ENCODE assay signal across 14 cellular contexts in genomic region chrY:15951041-15951440, GRCh38.
"Had no signal": no experiment of that assay in that cellular context is flagged by ENCODE, and none has a peak within 500 bp of the region (broad histone marks: within the 10 kb centered on the region; RNA-seq: fewer than 3 reads in every experiment).

No MANE protein-coding gene starts in this region.

- H3K4me3 Mint-ChIP-seq: dendritic cell treated with granulocyte-macrophage colony-stimulating factor and Interleukin-4, amounts not matched to agents 40 ng/mL and 50 ng/mL, for 4 days; effector memory CD8-positive, alpha-beta T cell; immature natural killer cell; naive thymus-derived CD4-positive, alpha-beta T cell; nephron progenitor cell; stimulated activated memory B cell treated with anti-CD40 and anti-IgM and Interleukin-4, amounts not matched to agents 10 μg/mL and 1 μg/mL and 100 μg/mL, for 72 hours; stimulated activated naive CD8-positive, alpha-beta T cell treated with anti-CD3 and anti-CD28 coated beads, Interleukin-15, Interleukin-2, amounts not matched to agents 100 ng/mL and 50 ng/mL, for 24 hours had no signal

- H3K9me3 Mint-ChIP-seq: nephron progenitor cell; stimulated activated memory B cell treated with anti-CD40 and anti-IgM and Interleukin-4, amounts not matched to agents 10 μg/mL and 1 μg/mL and 100 μg/mL, for 72 hours; stimulated activated naive CD8-positive, alpha-beta T cell treated with anti-CD3 and anti-CD28 coated beads, Interleukin-15, Interleukin-2, amounts not matched to agents 100 ng/mL and 50 ng/mL, for 24 hours had no signal

- H3K36me3 Mint-ChIP-seq: immature natural killer cell; naive thymus-derived CD4-positive, alpha-beta T cell; stimulated activated memory B cell treated with anti-CD40 and anti-IgM and Interleukin-4, amounts not matched to agents 10 μg/mL and 1 μg/mL and 100 μg/mL, for 72 hours had no signal

- DNase-seq: effector memory CD8-positive, alpha-beta T cell; foreskin fibroblast; immature natural killer cell; left cardiac atrium; left ventricle myocardium inferior; naive thymus-derived CD4-positive, alpha-beta T cell; nephron progenitor cell; retina; right lobe of liver; stimulated activated CD4-positive, alpha-beta T cell treated with anti-CD3 and anti-CD28 coated beads, Interleukin-4, amount 100 ng/mL, for 24 hours; tibial artery had no signal

- H3K27me3 Mint-ChIP-seq: dendritic cell treated with granulocyte-macrophage colony-stimulating factor and Interleukin-4, amounts not matched to agents 40 ng/mL and 50 ng/mL, for 4 days; effector memory CD8-positive, alpha-beta T cell; naive thymus-derived CD4-positive, alpha-beta T cell; stimulated activated memory B cell treated with anti-CD40 and anti-IgM and Interleukin-4, amounts not matched to agents 10 μg/mL and 1 μg/mL and 100 μg/mL, for 72 hours; stimulated activated naive CD8-positive, alpha-beta T cell treated with anti-CD3 and anti-CD28 coated beads, Interleukin-15, Interleukin-2, amounts not matched to agents 100 ng/mL and 50 ng/mL, for 24 hours had no signal

- H3K27ac Mint-ChIP-seq: dendritic cell treated with granulocyte-macrophage colony-stimulating factor and Interleukin-4, amounts not matched to agents 40 ng/mL and 50 ng/mL, for 4 days; effector memory CD8-positive, alpha-beta T cell; immature natural killer cell; naive thymus-derived CD4-positive, alpha-beta T cell; nephron progenitor cell; stimulated activated memory B cell treated with anti-CD40 and anti-IgM and Interleukin-4, amounts not matched to agents 10 μg/mL and 1 μg/mL and 100 μg/mL, for 72 hours; stimulated activated naive CD8-positive, alpha-beta T cell treated with anti-CD3 and anti-CD28 coated beads, Interleukin-15, Interleukin-2, amounts not matched to agents 100 ng/mL and 50 ng/mL, for 24 hours had no signal

- H3K4me1 Mint-ChIP-seq: immature natural killer cell; naive thymus-derived CD4-positive, alpha-beta T cell; nephron progenitor cell; stimulated activated memory B cell treated with anti-CD40 and anti-IgM and Interleukin-4, amounts not matched to agents 10 μg/mL and 1 μg/mL and 100 μg/mL, for 72 hours had no signal
